8 cellular contexts compared by ENCODE assay signal in the genomic region with DNA sequence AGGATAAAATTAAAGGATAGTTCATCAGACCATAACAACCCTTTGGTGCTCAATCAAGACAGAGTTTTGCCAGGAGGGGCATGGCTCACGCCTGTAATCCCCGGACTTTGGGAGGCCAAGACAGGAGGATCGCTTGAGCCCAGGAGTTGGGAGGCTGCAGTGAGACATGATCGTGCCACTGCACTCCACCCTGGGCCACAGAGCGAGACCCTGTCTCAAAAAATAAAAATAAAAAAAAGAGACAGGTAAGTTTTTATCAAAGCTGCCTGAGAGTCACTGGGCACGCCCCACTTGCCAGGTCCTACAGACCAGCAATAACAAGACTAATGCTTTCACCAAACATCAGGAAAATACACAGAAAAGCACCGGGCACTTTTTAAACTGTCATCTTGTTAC. TPM values are rescaled to one million over a fixed set of nuclear protein-coding genes. Genes with fewer than 3 reads are reported as not detected.
A peak's percentile ranks its signal among the peaks of the same experiment; 100 is the strongest.
DNase-seq lines count a peak whose midpoint lies in the region; ATAC-seq and TF ChIP-seq lines count a peak whose summit lies in the region.

No MANE protein-coding gene starts in this region.

- H3K9me3 ChIP-seq in BE2C (no peaks in the 10 kb centered on the region), PC-3 (ENCODE audit: low read length) (no peaks in the 10 kb centered on the region)
- H3K9me3 ChIP-seq in effector memory CD4-positive, alpha-beta T cell (ENCODE audit: control insufficient read depth, low read length), result no peaks in the 10 kb centered on the region

- peak; percentile 9 for ATAC-seq in GM21723 (IDR thresholded peaks at IDR 0.05; ENCODE audit: unreplicated experiment)
- ATAC-seq in PC-3, result peak; percentile 8

- H3K27me3 ChIP-seq in BE2C (no peaks in the 10 kb centered on the region), PC-3 (ENCODE audit: low read length) (no peaks in the 10 kb centered on the region)
- no peaks in the 10 kb centered on the region for H3K27me3 ChIP-seq in effector memory CD4-positive, alpha-beta T cell (replicated peaks; ENCODE audit: control insufficient read depth, insufficient read depth, low read length, poor library complexity, severe bottlenecking)

- TSS peak; percentile 64 for BruUV-seq in PC-3 (replicated peaks; lab: Mats Ljungman, UMichigan)

- intact Hi-C loops in PC-3 (cut with micrococcal nuclease), result loop anchor here (5.0 kb wide), 1 partner anchor 194 kb away; the partner anchor contains the start of genes ANKRD37 and LRP2BP

- POLR2A ChIA-PET in PC-3 (lab: Charles Lee; ENCODE audit: unreplicated experiment), result interaction anchor here (0.7 kb wide), 1 partner anchor 103 kb away, joined by 4 read pairs; no protein-coding TSS in a partner anchor

- H3K4me1 ChIP-seq in BE2C, result peaks cover 5% of the 10 kb centered on the region
- peaks cover 28% of the 10 kb centered on the region for H3K4me1 ChIP-seq in PC-3 (ENCODE audit: insufficient read depth, low read length)
- peaks cover 32% of the 10 kb centered on the region for H3K4me1 ChIP-seq in effector memory CD4-positive, alpha-beta T cell (ENCODE audit: control insufficient read depth, insufficient read depth, low read length, poor library complexity, severe bottlenecking)

- peak overlapping the region; percentile 87 for H2AFZ ChIP-seq in PC-3 (ENCODE audit: low read length)

- DNase-seq in BE2C (no peak), PC-3 (no peak), osteocyte (ENCODE audit: extremely low spot score, unreplicated experiment) (no peak), NCI-H1092 treated with DMSO at 0.1 percent for 48 hours (lab: John Stamatoyannopoulos, UW) (no peak), superior temporal gyrus (ENCODE audit: extremely low spot score) (no peak), NCI-H1694 (lab: John Stamatoyannopoulos, UW) (no peak)
- DNase-seq in effector memory CD4-positive, alpha-beta T cell, result peak in 2 of 3 donors; percentile 6 to 20

- no peaks in the 10 kb centered on the region for H3F3A ChIP-seq in PC-3 (ENCODE audit: low read length, unreplicated experiment)

- H3K4me3 ChIP-seq in BE2C (ENCODE audit: low read depth, low read length) (peak overlapping the region; percentile 79), PC-3 (ENCODE audit: low read length) (peak overlapping the region; percentile 69)
- peak overlapping the region; percentile 70 for H3K4me3 ChIP-seq in effector memory CD4-positive, alpha-beta T cell (ENCODE audit: insufficient read depth, low read depth, low read length, poor library complexity, severe bottlenecking)

- H3K9me2 ChIP-seq in PC-3 (replicated peaks; ENCODE audit: low read length), result no peaks in the 10 kb centered on the region

- peak overlapping the region; percentile 89 for H3K4me3 Mint-ChIP-seq in osteocyte (ENCODE audit: unreplicated experiment)

- peak overlapping the region; percentile 94 for H3K4me2 ChIP-seq in PC-3 (ENCODE audit: low read length)

- TF ChIP-seq CTCF in BE2C (IDR thresholded peaks at IDR 0.05; ENCODE audit: low read depth, low read length) (no peak), PC-3 (conservative IDR thresholded peaks at IDR 0.05; ENCODE audit: low read depth, low read length) (no peak), osteocyte (IDR thresholded peaks at IDR 0.05) (no peak)

- H3K27ac ChIP-seq in PC-3 (ENCODE audit: low read length), result peak overlapping the region; percentile 20; the same call in 1 of the 2 replicates
- H3K27ac ChIP-seq in effector memory CD4-positive, alpha-beta T cell (ENCODE audit: insufficient read depth, low read length, poor library complexity, severe bottlenecking), result peak overlapping the region; percentile 85

- peak overlapping the region; percentile 72 for H3K9ac ChIP-seq in PC-3 (ENCODE audit: low read length)

- H4K20me1 ChIP-seq in PC-3 (ENCODE audit: low read length), result no peaks in the 10 kb centered on the region

- H3K36me3 ChIP-seq in BE2C (no peaks in the 10 kb centered on the region), PC-3 (ENCODE audit: low read depth, low read length) (no peaks in the 10 kb centered on the region)
- H3K36me3 ChIP-seq in effector memory CD4-positive, alpha-beta T cell (ENCODE audit: control insufficient read depth, insufficient read depth, low read length), result no peaks in the 10 kb centered on the region

- peak overlapping the region; percentile 94 for H3K27ac Mint-ChIP-seq in osteocyte (ENCODE audit: unreplicated experiment)

- H3K27me3 Mint-ChIP-seq in osteocyte (ENCODE audit: unreplicated experiment), result no peaks in the 10 kb centered on the region

- H3K9me3 Mint-ChIP-seq in osteocyte (ENCODE audit: unreplicated experiment), result no peaks in the 10 kb centered on the region

- CTCF ChIA-PET in PC-3 (lab: Charles Lee), result no interaction called here

- peaks cover 3% of the 10 kb centered on the region for H3K36me3 Mint-ChIP-seq in osteocyte (ENCODE audit: unreplicated experiment)

- peaks cover 34% of the 10 kb centered on the region for H3K79me2 ChIP-seq in PC-3 (ENCODE audit: low read length)

- peaks cover 48% of the 10 kb centered on the region for H3K4me1 Mint-ChIP-seq in osteocyte (ENCODE audit: unreplicated experiment)

RNA-seq across cellular contexts. Expression of gene CFAP97, which starts 0.8 kb away (rescaled TPM):
- polyA plus RNA-seq in BE2C (2012; ENCODE audit: insufficient read depth, insufficient read length, low read depth), result 19.4 TPM
- total RNA-seq in PC-3 (2014; rRNA removed) (10.5 and 12.4 TPM in 2 replicates), osteocyte (45.8 and 54.0 TPM in 2 replicates)

RNA-seq across cellular contexts. Expression of gene SNX25, which starts 6.4 kb away (rescaled TPM):
- 2.3 TPM for polyA plus RNA-seq in BE2C (2012; ENCODE audit: insufficient read depth, insufficient read length, low read depth)
- total RNA-seq in PC-3 (2014; rRNA removed) (8.4 and 9.2 TPM in 2 replicates), osteocyte (44.4 and 46.0 TPM in 2 replicates)

RNA-seq across cellular contexts. Expression of gene SLC25A4, which starts 59.9 kb away (rescaled TPM):
- polyA plus RNA-seq in BE2C (2012; ENCODE audit: insufficient read depth, insufficient read length, low read depth), result 83.0 TPM
- total RNA-seq in PC-3 (2014; rRNA removed) (20.7 and 23.2 TPM in 2 replicates), osteocyte (25.6 and 27.7 TPM in 2 replicates)

Comparison
In these comparisons a context has a peak if more than half of its experiments do, and no peak if none do; other contexts are left out.
1. DNase-seq: peak in effector memory CD4-positive, alpha-beta T cell (2 of 3); none in BE2C (single experiment), PC-3 (single experiment), osteocyte (single experiment), NCI-H1092 treated with DMSO at 0.1 percent for 48 hours (single experiment), superior temporal gyrus (single experiment) and NCI-H1694 (single experiment).
2. Peak in every context shown above with its lines, with median percentiles within 50 percentile points of each other: H3K4me3 ChIP-seq.